24 cellular contexts compared by ENCODE assay signal in the genomic region with DNA sequence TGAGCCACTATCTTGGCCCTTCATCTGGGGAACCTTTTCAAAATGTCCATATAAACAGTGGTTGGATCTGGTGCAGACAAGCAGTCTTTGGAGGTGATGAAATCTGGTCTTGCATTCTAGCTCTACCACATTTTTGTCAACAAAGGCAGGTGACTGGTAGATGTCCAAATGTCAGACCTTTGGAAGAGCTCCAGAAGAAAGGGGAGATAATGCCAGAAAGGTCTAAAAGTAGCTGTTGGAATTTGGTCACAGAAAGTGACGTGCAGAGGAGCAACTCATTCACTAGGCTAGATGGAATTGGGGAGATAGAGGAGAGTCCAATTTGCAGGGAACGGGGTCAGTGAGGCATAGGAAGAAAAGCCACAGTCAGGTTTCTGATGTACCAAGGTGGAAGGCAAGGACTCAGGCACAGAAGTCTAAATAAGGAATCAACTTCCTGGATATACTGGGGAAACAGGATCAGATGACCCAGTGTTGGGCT. TPM values are rescaled to one million over a fixed set of nuclear protein-coding genes. Genes with fewer than 3 reads are reported as not detected.
DNase-seq lines count a peak whose midpoint lies in the region; ATAC-seq, FAIRE-seq and TF ChIP-seq lines count a peak whose summit lies in the region.
"Had no signal": no experiment of that assay in that cellular context is flagged by ENCODE, and none has a peak within 500 bp of the region (broad histone marks: within the 10 kb centered on the region; RNA-seq: fewer than 3 reads in every experiment).

No MANE protein-coding gene starts in this region.

- no peak overlapping the region for H3K4me3 ChIP-seq in right atrium auricular region
- H3K4me3 ChIP-seq in RWPE2 (ENCODE audit: severe bottlenecking), result no peak overlapping the region
- no peak overlapping the region for H3K4me3 ChIP-seq in small intestine (ENCODE audit: low read depth in 1 of 2, low read length in 2 of 2)
- H3K4me3 ChIP-seq: esophagus squamous epithelium, gastrocnemius medialis, stomach, tibial nerve had no signal

- H3K27ac ChIP-seq in right atrium auricular region, result no peak overlapping the region
- no peak overlapping the region for H3K27ac ChIP-seq in RWPE2 (ENCODE audit: poor library complexity, severe bottlenecking)
- H3K27ac ChIP-seq in small intestine (ENCODE audit: low read depth in 1 of 2, low read length in 1 of 2), result no peak overlapping the region
- H3K27ac ChIP-seq: esophagus squamous epithelium, gastrocnemius medialis, tibial nerve had no signal

- H3K27me3 ChIP-seq in right atrium auricular region, result no peaks in the 10 kb centered on the region
- no peaks in the 10 kb centered on the region for H3K27me3 ChIP-seq in RWPE2 (ENCODE audit: insufficient read depth, poor library complexity, severe bottlenecking)
- H3K27me3 ChIP-seq in small intestine (ENCODE audit: control insufficient read depth in 2 of 2, insufficient read depth in 2 of 2, low read length in 2 of 2), result no peaks in the 10 kb centered on the region
- H3K27me3 ChIP-seq: esophagus squamous epithelium, gastrocnemius medialis, stomach, tibial nerve had no signal

- TF ChIP-seq CTCF in right atrium auricular region (IDR thresholded peaks at IDR 0.05) (no peak), RWPE2 (IDR thresholded peaks at IDR 0.05; ENCODE audit: poor library complexity, severe bottlenecking) (no peak)

- FAIRE-seq in small intestine (lab: Jason Lieb, UNC), result no peak
- FAIRE-seq: A204.1, astrocyte, islet of Langerhans had no signal

- no peaks in the 10 kb centered on the region for H3K9me3 ChIP-seq in right atrium auricular region
- no peaks in the 10 kb centered on the region for H3K9me3 ChIP-seq in RWPE2 (ENCODE audit: severe bottlenecking)
- no peaks in the 10 kb centered on the region for H3K9me3 ChIP-seq in small intestine (ENCODE audit: control insufficient read depth, low read depth)
- H3K9me3 ChIP-seq: esophagus squamous epithelium, gastrocnemius medialis, stomach, tibial nerve had no signal

- H3K36me3 ChIP-seq in right atrium auricular region (no peaks in the 10 kb centered on the region), RWPE2 (ENCODE audit: low read depth) (no peaks in the 10 kb centered on the region), small intestine (ENCODE audit: control insufficient read depth in 2 of 2, insufficient read depth in 2 of 2, low read length in 2 of 2) (no peaks in the 10 kb centered on the region)
- H3K36me3 ChIP-seq: esophagus squamous epithelium, gastrocnemius medialis, stomach, tibial nerve had no signal

- DNase-seq in Right ventricle myocardium inferior (ENCODE audit: missing footprints) (no peak), right atrium auricular region (ENCODE audit: low spot score) (no peak), RWPE2 (ENCODE audit: low spot score) (no peak), islet precursor cell (peak; percentile 56), small intestine (peak; percentile 4), GDM1 (lab: John Stamatoyannopoulos, UW) (no peak), COR-L47 (lab: John Stamatoyannopoulos, UW) (no peak)
- DNase-seq: activated CD4-positive, alpha-beta T cell treated with anti-CD3 and anti-CD28 coated beads for 4 hours; activated T-cell treated with anti-CD3 and anti-CD28 coated beads, Interleukin-2, amount 50 U/mL, for 72 hours; effector memory CD4-positive, alpha-beta T cell; esophagus squamous epithelium; gastrocnemius medialis; GOT3; hypothalamus; NCI-H1694; NCI-H2171 treated with DMSO at 0.1 percent for 48 hours; occipital lobe; retina; stomach had no signal

- WGBS in small intestine, 3 donors, result 19 to 56% (median 27%) methylated on average over 2 of the region's 2 CpGs

- H3K4me1 ChIP-seq in right atrium auricular region, result no peaks in the 10 kb centered on the region
- H3K4me1 ChIP-seq in RWPE2 (ENCODE audit: insufficient read depth, poor library complexity, severe bottlenecking), result no peaks in the 10 kb centered on the region
- H3K4me1 ChIP-seq in small intestine (ENCODE audit: control insufficient read depth in 2 of 2, insufficient read depth in 1 of 2, low read depth in 1 of 2, low read length in 1 of 2), result no peaks in the 10 kb centered on the region
- H3K4me1 ChIP-seq: esophagus squamous epithelium, gastrocnemius medialis, tibial nerve had no signal

- ATAC-seq in Right ventricle myocardium inferior (peak; percentile 42), RWPE2 (ENCODE audit: low read depth) (peak; percentile 38; the same call in 2 of the 3 replicates), GM21576 (IDR thresholded peaks at IDR 0.05; ENCODE audit: unreplicated experiment) (no peak)
- ATAC-seq: activated T-cell treated with anti-CD3 and anti-CD28 coated beads, Interleukin-2, amount 50 U/mL, for 72 hours; gastrocnemius medialis had no signal

- intact Hi-C loops in Right ventricle myocardium inferior (cut with DNase I), result no loop called here

RNA-seq across cellular contexts. Expression of gene WAC, which starts 36.4 kb away (rescaled TPM):
- total RNA-seq in Right ventricle myocardium inferior (100 TPM), right atrium auricular region (10 to 100 TPM; 75.4 to 94.1 TPM)
- 10 to 100 TPM; 33.5 to 39.1 (median 34.2) TPM for polyA plus RNA-seq in small intestine

Comparison
In these comparisons a context has a peak if more than half of its experiments do, and no peak if none do; other contexts are left out.
1. DNase-seq: peak in islet precursor cell (single experiment) and small intestine (single experiment); none in Right ventricle myocardium inferior (single experiment), right atrium auricular region (single experiment), RWPE2 (single experiment), GDM1 (single experiment) and COR-L47 (single experiment).